Comparison of ENCODE assay signal across 8 cellular contexts in the genomic region with DNA sequence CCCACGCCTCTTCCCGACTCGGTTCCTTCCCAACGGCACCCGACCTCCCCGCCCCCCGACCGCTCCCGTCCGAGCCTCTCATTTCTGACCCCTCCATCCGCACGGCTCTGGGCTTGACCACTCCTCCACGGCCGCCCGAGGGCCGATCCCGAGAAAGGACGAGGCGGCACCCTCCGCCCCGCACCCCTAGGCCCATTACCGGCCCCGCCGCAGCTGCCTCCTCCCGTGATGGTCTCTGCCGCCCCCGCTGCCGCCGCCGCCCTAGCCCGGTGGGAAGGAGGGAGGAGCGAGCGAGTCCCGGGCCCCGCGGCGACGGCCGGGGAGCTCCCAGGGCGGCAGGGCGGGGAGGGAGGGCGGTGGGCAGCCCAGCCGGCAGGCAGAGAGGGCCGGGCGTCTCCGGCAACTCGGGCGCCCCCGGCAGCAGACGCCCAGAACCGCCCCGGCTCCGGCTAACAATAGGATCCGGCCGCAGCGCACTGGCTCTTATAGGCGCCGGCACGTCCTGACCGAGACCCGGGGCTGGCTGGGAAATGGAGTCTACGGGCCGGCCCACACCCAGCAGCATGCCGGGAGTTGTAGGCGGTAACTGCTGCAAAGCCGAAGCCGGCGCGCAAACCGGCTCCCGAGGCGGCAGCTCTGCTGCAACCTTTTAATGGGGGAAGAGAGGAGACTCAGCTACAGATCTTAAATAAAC. TPM values are rescaled to one million over a fixed set of nuclear protein-coding genes. Genes with fewer than 3 reads are reported as not detected.
DNase-seq lines count a peak whose midpoint lies in the region; ATAC-seq and TF ChIP-seq lines count a peak whose summit lies in the region.

A gene with protein sequence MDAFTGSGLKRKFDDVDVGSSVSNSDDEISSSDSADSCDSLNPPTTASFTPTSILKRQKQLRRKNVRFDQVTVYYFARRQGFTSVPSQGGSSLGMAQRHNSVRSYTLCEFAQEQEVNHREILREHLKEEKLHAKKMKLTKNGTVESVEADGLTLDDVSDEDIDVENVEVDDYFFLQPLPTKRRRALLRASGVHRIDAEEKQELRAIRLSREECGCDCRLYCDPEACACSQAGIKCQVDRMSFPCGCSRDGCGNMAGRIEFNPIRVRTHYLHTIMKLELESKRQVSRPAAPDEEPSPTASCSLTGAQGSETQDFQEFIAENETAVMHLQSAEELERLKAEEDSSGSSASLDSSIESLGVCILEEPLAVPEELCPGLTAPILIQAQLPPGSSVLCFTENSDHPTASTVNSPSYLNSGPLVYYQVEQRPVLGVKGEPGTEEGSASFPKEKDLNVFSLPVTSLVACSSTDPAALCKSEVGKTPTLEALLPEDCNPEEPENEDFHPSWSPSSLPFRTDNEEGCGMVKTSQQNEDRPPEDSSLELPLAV (minus strand): TSS at position 457 of the 694 bp plus-strand sequence. CDS start 7,035 bp downstream, outside the sequence.

- peaks cover 23% of the 10 kb centered on the region for H3K36me3 Mint-ChIP-seq in activated T-helper 17 cell treated with anti-CD3 and anti-CD28 coated beads, Interleukin-2, amount 50 U/mL, for 72 hours (ENCODE audit: low read depth)
- no peaks in the 10 kb centered on the region for H3K36me3 Mint-ChIP-seq in natural killer cell

- peak within 1 kb of the TSS; percentile 82 for H3K27ac ChIP-seq in RWPE1

- CTCF ChIA-PET in RWPE1 (lab: Yijun Ruan, JAX), result interaction anchor here (0.6 to 1.3 kb wide), 4 partner anchors 9 to 344 kb away, joined by 3 to 4 read pairs (median 4); a partner anchor contains a TSS

- peak within 1 kb of the TSS; percentile 98 for H3K4me3 Mint-ChIP-seq in activated T-helper 17 cell treated with anti-CD3 and anti-CD28 coated beads, Interleukin-2, amount 50 U/mL, for 72 hours
- H3K4me3 Mint-ChIP-seq in natural killer cell, result peak within 1 kb of the TSS; percentile 99

- peak; percentile 98 for ATAC-seq in activated T-helper 17 cell treated with anti-CD3 and anti-CD28 coated beads, Interleukin-2, amount 50 U/mL, for 72 hours (replicated peaks)
- ATAC-seq in natural killer cell, result peak; percentile 98 to 100 (median 99)

- no peaks in the 10 kb centered on the region for H3K9me3 Mint-ChIP-seq in activated T-helper 17 cell treated with anti-CD3 and anti-CD28 coated beads, Interleukin-2, amount 50 U/mL, for 72 hours
- no peaks in the 10 kb centered on the region for H3K9me3 Mint-ChIP-seq in natural killer cell

- TF ChIP-seq CTCF in LNCaP clone FGC (IDR thresholded peaks at IDR 0.05; ENCODE audit: control insufficient read depth, extremely low read depth, insufficient read depth) (no peak), RWPE1 (conservative IDR thresholded peaks at IDR 0.05; ENCODE audit: low read depth) (no peak), fibroblast of mammary gland (conservative IDR thresholded peaks at IDR 0.05; ENCODE audit: control insufficient read depth, insufficient read depth, low read depth, low read length) (no peak), natural killer cell (IDR thresholded peaks at IDR 0.05) (no peak)

- peak within 1 kb of the TSS; percentile 70 for H3K4me3 ChIP-seq in LNCaP clone FGC (ENCODE audit: low read depth, low read length)
- H3K4me3 ChIP-seq in fibroblast of mammary gland (ENCODE audit: control insufficient read depth, low read depth, low read length), result peak within 1 kb of the TSS; percentile 73

- DNase-seq in EH (ENCODE audit: low read depth), result peak; percentile 96
- peak; percentile 100 for DNase-seq in GOT3 (lab: John Stamatoyannopoulos, UW)
- DNase-seq in LNCaP clone FGC (ENCODE audit: low read depth), result peak; percentile 80
- DNase-seq in RWPE1 (ENCODE audit: low spot score), result peak; percentile 97
- DNase-seq in fibroblast of mammary gland (ENCODE audit: low read depth), result peak; percentile 91
- peak; percentile 95 for DNase-seq in natural killer cell
- DNase-seq in stimulated activated naive CD4-positive, alpha-beta T cell treated with Interleukin-2 at 50 U/mL for 16 hours (lab: John Stamatoyannopoulos, UW), result peak; percentile 94

- H3K27me3 Mint-ChIP-seq in activated T-helper 17 cell treated with anti-CD3 and anti-CD28 coated beads, Interleukin-2, amount 50 U/mL, for 72 hours, result no peaks in the 10 kb centered on the region
- no peaks in the 10 kb centered on the region for H3K27me3 Mint-ChIP-seq in natural killer cell (ENCODE audit: low read depth in 2 of 2)

- intact Hi-C loops in natural killer cell (cut with micrococcal nuclease), result loop anchor here (1.0 to 2.0 kb wide), 3 partner anchors 36 to 156 kb away; a partner anchor contains a TSS

- H3K27ac Mint-ChIP-seq in activated T-helper 17 cell treated with anti-CD3 and anti-CD28 coated beads, Interleukin-2, amount 50 U/mL, for 72 hours, result peak within 1 kb of the TSS; percentile 96
- peak within 1 kb of the TSS; percentile 90 for H3K27ac Mint-ChIP-seq in natural killer cell

- POLR2A ChIA-PET in RWPE1 (lab: Yijun Ruan, JAX; ENCODE audit: low non-redundant PET), result interaction anchor here (0.5 to 1.7 kb wide), 12 partner anchors 9 to 463 kb away, joined by 3 to 13 read pairs (median 4); a partner anchor contains a TSS

- H3K4me1 Mint-ChIP-seq in activated T-helper 17 cell treated with anti-CD3 and anti-CD28 coated beads, Interleukin-2, amount 50 U/mL, for 72 hours, result peaks cover 20% of the 10 kb centered on the region
- H3K4me1 Mint-ChIP-seq in natural killer cell, result peaks cover 18 to 39% of the 10 kb centered on the region in 2 donors

RNA-seq across cellular contexts. Expression of the gene that starts here (rescaled TPM):
- total RNA-seq in activated T-helper 17 cell treated with anti-CD3 and anti-CD28 coated beads, Interleukin-2, amount 50 U/mL, for 72 hours, result 10 to 100 TPM; 14.4 to 16.1 TPM
- 10 to 100 TPM; 21.3 to 31.7 (median 25.1) TPM for total RNA-seq in natural killer cell

Comparison
In these comparisons a context has a peak if more than half of its experiments do, and no peak if none do; other contexts are left out.
1. Peak in every context shown above with its lines: DNase-seq, ATAC-seq, H3K4me3 ChIP-seq and H3K27ac ChIP-seq.